Comparison of ENCODE assay signal across 8 cellular contexts in the genomic region with DNA sequence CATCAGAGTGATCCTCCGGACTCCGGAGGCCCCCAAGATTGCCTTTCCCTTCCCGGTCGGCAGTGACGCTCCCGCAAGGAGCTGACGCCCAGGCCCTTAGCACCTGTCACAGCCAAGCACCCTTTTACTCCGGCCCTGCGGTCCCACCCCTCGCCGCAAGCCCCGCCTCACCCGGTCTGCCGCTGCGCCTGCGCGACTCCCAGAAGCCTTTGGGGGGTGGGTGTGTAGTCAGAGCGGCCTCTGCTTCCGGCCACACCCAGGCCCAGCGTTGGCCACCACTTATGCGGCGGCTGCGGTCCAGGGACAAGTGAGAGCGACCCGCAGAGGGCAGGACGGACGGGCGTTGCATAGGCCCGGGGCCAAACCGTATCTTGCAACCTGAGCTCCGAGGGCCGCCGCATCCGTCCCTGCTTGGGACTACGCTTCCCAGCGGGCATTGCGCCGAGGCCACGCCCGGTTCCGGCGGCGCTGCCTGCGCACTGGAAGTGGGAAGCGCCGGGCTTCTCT. TPM values are rescaled to one million over a fixed set of nuclear protein-coding genes. Genes with fewer than 3 reads are reported as not detected.
DNase-seq lines count a peak whose midpoint lies in the region; ATAC-seq and TF ChIP-seq lines count a peak whose summit lies in the region.

No MANE protein-coding gene starts in this region.

- H3K79me2 ChIP-seq in trophoblast cell (ENCODE audit: control insufficient read depth, insufficient read depth, low read length, poor library complexity), result peaks cover 1% of the 10 kb centered on the region

- H3K9me3 ChIP-seq in heart right ventricle, result peaks cover 0 to 87% (median 33%) of the 10 kb centered on the region in 11 donors
- H3K9me3 ChIP-seq in trophoblast cell (ENCODE audit: insufficient read depth, low read depth, low read length), result peaks cover 29% of the 10 kb centered on the region
- peaks cover 10% of the 10 kb centered on the region for H3K9me3 ChIP-seq in thymus (ENCODE audit: control insufficient read depth)

- H3K18ac ChIP-seq in trophoblast cell (ENCODE audit: low read length), result peak overlapping the region; percentile 91

- intact Hi-C loops in heart right ventricle (cut with DNase I), result loop anchor here in 4 of 10 donors (1.0 to 10.0 kb wide), 7 partner anchors 28 to 145 kb away; partner anchors contain the start of genes ZNF471 (in 3 of the 4), ZNF470 (in 2 of the 4), ZNF582 (in 1 of the 4) and ZNF583 (in 1 of the 4)

- DNase-seq in AG20443 (ENCODE audit: low spot score) (peak; percentile 99), M059J (ENCODE audit: low read depth) (peak; percentile 84), amniotic epithelial cell (ENCODE audit: low read depth) (peak; percentile 87), heart right ventricle (peak; percentile 94 to 95), trophoblast cell (peak; percentile 79 to 89)

- peak overlapping the region; percentile 92 for H3K27ac Mint-ChIP-seq in T-helper 1 cell treated with Interleukin-12 subunit alpha and Interleukin-12 subunit beta and Interleukin-4 antibody, amounts not matched to agents 30 μg/mL and 1 μg/mL, for 36 hours

- H3K79me1 ChIP-seq in trophoblast cell (ENCODE audit: low read length), result peaks cover 2% of the 10 kb centered on the region

- H4K12ac ChIP-seq in trophoblast cell (ENCODE audit: low read depth, low read length), result peak overlapping the region; percentile 99

- no peak overlapping the region for H2BK12ac ChIP-seq in trophoblast cell (ENCODE audit: low read length)

- H3K36me3 Mint-ChIP-seq in T-helper 1 cell treated with Interleukin-12 subunit alpha and Interleukin-12 subunit beta and Interleukin-4 antibody, amounts not matched to agents 30 μg/mL and 1 μg/mL, for 36 hours (ENCODE audit: low read depth), result peaks cover 24% of the 10 kb centered on the region

- peak overlapping the region; percentile 95 for H4K8ac ChIP-seq in trophoblast cell (ENCODE audit: low read depth, low read length)

- H2BK120ac ChIP-seq in trophoblast cell (ENCODE audit: insufficient read depth, low read length, poor library complexity), result no peak overlapping the region

- peak overlapping the region; percentile 98 for H2AFZ ChIP-seq in trophoblast cell (ENCODE audit: insufficient read depth, low read length, poor library complexity)

- H3K4ac ChIP-seq in trophoblast cell (ENCODE audit: low read depth, low read length), result peak overlapping the region; percentile 66

- no peak for TF ChIP-seq CTCF in heart right ventricle (IDR thresholded peaks at IDR 0.05)

- no peaks in the 10 kb centered on the region for H3K27me3 ChIP-seq in heart right ventricle
- H3K27me3 ChIP-seq in trophoblast cell (ENCODE audit: insufficient read depth, low read length), result no peaks in the 10 kb centered on the region
- H3K27me3 ChIP-seq in thymus (ENCODE audit: control insufficient read depth, insufficient read depth), result no peaks in the 10 kb centered on the region

- no peak overlapping the region for H2AK5ac ChIP-seq in trophoblast cell (ENCODE audit: low read length)

- peaks cover 67% of the 10 kb centered on the region for H3K9me3 Mint-ChIP-seq in T-helper 1 cell treated with Interleukin-12 subunit alpha and Interleukin-12 subunit beta and Interleukin-4 antibody, amounts not matched to agents 30 μg/mL and 1 μg/mL, for 36 hours

- H3K4me3 ChIP-seq in heart right ventricle (peak overlapping the region; percentile 59 to 93 (median 75)), trophoblast cell (ENCODE audit: low read depth, low read length) (peak overlapping the region; percentile 94), thymus (ENCODE audit: low read length) (peak overlapping the region; percentile 67)

- H3K4me3 Mint-ChIP-seq in T-helper 1 cell treated with Interleukin-12 subunit alpha and Interleukin-12 subunit beta and Interleukin-4 antibody, amounts not matched to agents 30 μg/mL and 1 μg/mL, for 36 hours, result peak overlapping the region; percentile 83

- H3K36me3 ChIP-seq in heart right ventricle (peaks cover 0 to 49% (median 18%) of the 10 kb centered on the region in 9 donors), trophoblast cell (ENCODE audit: control insufficient read depth in 1 of 2, insufficient read depth in 2 of 2, low read length in 2 of 2) (peaks cover 0 to 6% of the 10 kb centered on the region in 2 experiments), thymus (ENCODE audit: control insufficient read depth, insufficient read depth) (no peaks in the 10 kb centered on the region)

- 0 to 1% methylated on average over 45 to 46 of the region's 46 CpGs for WGBS in heart right ventricle, 2 donors
- WGBS in trophoblast cell (ENCODE audit: extremely low coverage, insufficient coverage, insufficient read length), result no CpG with 5 or more reads among the region's 46 CpGs
- under 1% methylated on average over 46 of the region's 46 CpGs for WGBS in thymus

- H4K91ac ChIP-seq in trophoblast cell (ENCODE audit: low read depth, low read length), result peak overlapping the region; percentile 79

- H3K14ac ChIP-seq in trophoblast cell (ENCODE audit: low read length), result peak overlapping the region; percentile 84

- H3K4me1 ChIP-seq in heart right ventricle (peaks cover 0 to 22% (median 14%) of the 10 kb centered on the region in 9 donors), trophoblast cell (ENCODE audit: control insufficient read depth in 1 of 2, insufficient read depth in 2 of 2, low read length in 2 of 2) (peaks cover 0 to 7% of the 10 kb centered on the region in 2 experiments), thymus (ENCODE audit: control insufficient read depth, insufficient read depth, low read length) (peaks cover 16% of the 10 kb centered on the region)

- H2BK5ac ChIP-seq in trophoblast cell (ENCODE audit: low read depth, low read length, poor library complexity), result peak overlapping the region; percentile 84

- H3K27ac ChIP-seq in heart right ventricle, result peak overlapping the region; percentile 87 to 99 (median 95)
- peak overlapping the region; percentile 84 for H3K27ac ChIP-seq in trophoblast cell (ENCODE audit: low read depth, low read length)
- H3K27ac ChIP-seq in thymus (ENCODE audit: low read depth), result peak overlapping the region; percentile 94

- peak; percentile 65 for ATAC-seq in GM21447 (IDR thresholded peaks at IDR 0.05; ENCODE audit: unreplicated experiment)
- peak; percentile 97 to 100 (median 99) for ATAC-seq in heart right ventricle

- no peaks in the 10 kb centered on the region for H3K27me3 Mint-ChIP-seq in T-helper 1 cell treated with Interleukin-12 subunit alpha and Interleukin-12 subunit beta and Interleukin-4 antibody, amounts not matched to agents 30 μg/mL and 1 μg/mL, for 36 hours (ENCODE audit: low read depth)

- peaks cover 6% of the 10 kb centered on the region for H3K4me1 Mint-ChIP-seq in T-helper 1 cell treated with Interleukin-12 subunit alpha and Interleukin-12 subunit beta and Interleukin-4 antibody, amounts not matched to agents 30 μg/mL and 1 μg/mL, for 36 hours (ENCODE audit: low read depth)

- peak overlapping the region; percentile 79 for H3K9ac ChIP-seq in trophoblast cell (ENCODE audit: low read length)

- H3K4me2 ChIP-seq in trophoblast cell (ENCODE audit: low read length), result peak overlapping the region; percentile 60

- no peak overlapping the region for H3K23ac ChIP-seq in trophoblast cell (ENCODE audit: low read length)

RNA-seq across cellular contexts. Expression of gene ZFP28, which starts 0.4 kb away (rescaled TPM):
- total RNA-seq in M059J (2014; rRNA removed; shearing (Covaris generic)), result 4.2 and 5.6 TPM in 2 replicates
- 1 to 10 TPM; 5.2 to 9.1 (median 6.7) TPM for total RNA-seq in heart right ventricle
- polyA plus RNA-seq in heart right ventricle (1 to 10 TPM; 4.1 to 5.3 TPM), thymus (6.1 TPM)
- polyA plus RNA-seq in trophoblast cell (2013), result 3.2 and 3.3 TPM in 2 replicates

RNA-seq across cellular contexts. Expression of gene ZNF470, which starts 29.0 kb away (rescaled TPM):
- total RNA-seq in M059J (2014; rRNA removed; shearing (Covaris generic)), result 1.5 and 2.5 TPM in 2 replicates
- 1 to 10 TPM; 2.5 to 5.9 (median 4.9) TPM for total RNA-seq in heart right ventricle
- 10 to 100 TPM in 1 of 2 donors, 1 to 10 TPM in 1; 3.7 to 12.1 TPM for polyA plus RNA-seq in heart right ventricle
- 2.1 and 2.7 TPM in 2 replicates for polyA plus RNA-seq in trophoblast cell (2013)
- 7.7 TPM for polyA plus RNA-seq in thymus

RNA-seq across cellular contexts. Expression of gene ZNF471, which starts 30.7 kb away (rescaled TPM):
- total RNA-seq in M059J (2014; rRNA removed; shearing (Covaris generic)), result 1.5 and 1.6 TPM in 2 replicates
- total RNA-seq in heart right ventricle, result 1 to 10 TPM; 3.9 to 7.7 (median 5.5) TPM
- polyA plus RNA-seq in heart right ventricle, result 1 to 10 TPM; 1.9 to 6.3 TPM
- polyA plus RNA-seq in trophoblast cell (2013), result 1.6 and 2.0 TPM in 2 replicates
- polyA plus RNA-seq in thymus, result 4.6 TPM

RNA-seq across cellular contexts. Expression of gene ZNF71, which starts 56.8 kb away (rescaled TPM):
- 4.0 and 8.8 TPM in 2 replicates for total RNA-seq in M059J (2014; rRNA removed; shearing (Covaris generic))
- total RNA-seq in heart right ventricle, result 1 to 10 TPM; 4.4 to 7.2 (median 6.1) TPM
- polyA plus RNA-seq in heart right ventricle (1 to 10 TPM; 2.9 to 5.3 TPM), thymus (3.5 TPM)
- 5.9 and 6.4 TPM in 2 replicates for polyA plus RNA-seq in trophoblast cell (2013)

Comparison
In these comparisons a context has a peak if more than half of its experiments do, and no peak if none do; other contexts are left out.
1. Peak in every context shown above with its lines: DNase-seq, ATAC-seq, H3K4me3 ChIP-seq and H3K27ac ChIP-seq.